Comparison of ENCODE assay signal across 21 cellular contexts in the genomic region with DNA sequence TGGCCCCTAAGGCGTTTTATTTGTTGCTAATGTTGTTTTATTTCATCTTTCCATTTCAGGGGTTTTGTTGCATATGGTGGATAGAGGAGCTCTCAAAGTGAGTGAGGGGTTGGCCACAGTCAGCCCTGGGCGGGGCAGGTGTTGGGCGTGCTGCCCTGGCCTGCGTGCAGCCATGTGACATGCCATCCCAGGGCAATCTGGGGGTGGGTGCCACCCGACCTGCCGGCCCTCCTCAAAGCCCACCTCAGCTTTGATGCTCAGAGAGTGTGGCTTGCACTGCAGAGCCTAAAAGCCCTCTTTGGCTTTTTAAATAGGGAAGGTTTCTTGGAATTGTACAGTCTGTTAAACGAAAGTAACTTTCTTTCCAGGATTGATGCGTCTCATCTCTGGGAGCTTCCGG. TPM values are rescaled to one million over a fixed set of nuclear protein-coding genes. Genes with fewer than 3 reads are reported as not detected.
DNase-seq lines count a peak whose midpoint lies in the region; ATAC-seq and TF ChIP-seq lines count a peak whose summit lies in the region.
"Had no signal": no experiment of that assay in that cellular context is flagged by ENCODE, and none has a peak within 500 bp of the region (broad histone marks: within the 10 kb centered on the region; RNA-seq: fewer than 3 reads in every experiment).

No MANE protein-coding gene starts in this region.

- peaks cover 41% of the 10 kb centered on the region for H3K4me1 ChIP-seq in CD8-positive, alpha-beta T cell (ENCODE audit: insufficient read depth, low read length)
- H3K4me1 ChIP-seq in DND-41 (ENCODE audit: insufficient read depth, low read length) (no peaks in the 10 kb centered on the region), mesenchymal stem cell (ENCODE audit: control insufficient read depth, insufficient read depth, low read depth, low read length) (peaks cover 6% of the 10 kb centered on the region), neuronal stem cell (ENCODE audit: control insufficient read depth in 2 of 2, insufficient read depth in 1 of 2, low read depth in 1 of 2, low read length in 2 of 2) (peaks cover 5 to 29% of the 10 kb centered on the region in 2 donors)
- peaks cover 8% of the 10 kb centered on the region for H3K4me1 ChIP-seq in CD4-positive, alpha-beta memory T cell (ENCODE audit: insufficient read depth, low read length)

- H2AFZ ChIP-seq in DND-41 (ENCODE audit: low read depth, low read length) (no peak overlapping the region), mesenchymal stem cell (ENCODE audit: low read depth, low read length) (no peak overlapping the region), neuronal stem cell (ENCODE audit: low read length) (no peak overlapping the region)
- H2AFZ ChIP-seq: GM23338 had no signal

- H3K9ac ChIP-seq in DND-41 (ENCODE audit: low read depth, low read length) = no peak overlapping the region
- no peak overlapping the region for H3K9ac ChIP-seq in mesenchymal stem cell (ENCODE audit: low read length)
- no peak overlapping the region for H3K9ac ChIP-seq in neuronal stem cell (ENCODE audit: low read depth, low read length, poor library complexity)

- peaks cover 98% of the 10 kb centered on the region for H3K79me2 ChIP-seq in DND-41 (ENCODE audit: insufficient read depth, low read length)

- ATAC-seq in CD8-positive, alpha-beta T cell = no peak
- no peak for ATAC-seq in DND-41 (ENCODE audit: insufficient read depth, low read depth)
- ATAC-seq: GM23338, K562 had no signal

- CTCF ChIA-PET in CD8-positive, alpha-beta T cell (lab: Charles Lee) = interaction anchor here (2.5 kb wide), 1 partner anchor 15 kb away, joined by 8 read pairs; no protein-coding TSS in a partner anchor
- CTCF ChIA-PET in CD4-positive, alpha-beta memory T cell (lab: Charles Lee; ENCODE audit: partially characterized antibody) = interaction anchor here (1.2 kb wide), 1 partner anchor 16 kb away, joined by 4 read pairs; no protein-coding TSS in a partner anchor

- no peaks in the 10 kb centered on the region for H3K27me3 Mint-ChIP-seq in CD8-positive, alpha-beta T cell (ENCODE audit: low read depth)
- H3K27me3 Mint-ChIP-seq in CD4-positive, alpha-beta memory T cell = no peaks in the 10 kb centered on the region

- peaks cover 68% of the 10 kb centered on the region for H3K4me1 Mint-ChIP-seq in CD8-positive, alpha-beta T cell (ENCODE audit: low read depth)
- H3K4me1 Mint-ChIP-seq in CD4-positive, alpha-beta memory T cell = peaks cover 22 to 70% (median 46%) of the 10 kb centered on the region in 4 donors
- H3K4me1 Mint-ChIP-seq: H9 had no signal

- peak overlapping the region; percentile 21 for H2BK15ac ChIP-seq in mesenchymal stem cell (ENCODE audit: low read depth, poor library complexity, severe bottlenecking)
- H2BK15ac ChIP-seq in neuronal stem cell (ENCODE audit: low read length) = no peak overlapping the region

- H3K4me3 ChIP-seq in CD8-positive, alpha-beta T cell (ENCODE audit: low read depth, low read length) = no peak overlapping the region
- H3K4me3 ChIP-seq in DND-41 (ENCODE audit: low read depth in 1 of 2, low read length in 2 of 2) (no peak overlapping the region), mesenchymal stem cell (ENCODE audit: insufficient read depth in 1 of 2, low read depth in 1 of 2, low read length in 2 of 2) (no peak overlapping the region), neuronal stem cell (ENCODE audit: low read length in 2 of 2) (no peak overlapping the region)
- no peak overlapping the region for H3K4me3 ChIP-seq in CD4-positive, alpha-beta memory T cell (ENCODE audit: low read length in 2 of 2)
- H3K4me3 ChIP-seq: GM23338, K562, SK-N-MC had no signal

- H3K27ac Mint-ChIP-seq in CD8-positive, alpha-beta T cell = peak overlapping the region; percentile 56
- peak overlapping the region in 2 of 7 donors; percentile 14 to 41 for H3K27ac Mint-ChIP-seq in CD4-positive, alpha-beta memory T cell
- H3K27ac Mint-ChIP-seq: GM23338, H9 had no signal

- H3K18ac ChIP-seq in mesenchymal stem cell (ENCODE audit: low read depth in 1 of 2, low read length in 2 of 2) = no peak overlapping the region
- peak overlapping the region; percentile 40 for H3K18ac ChIP-seq in neuronal stem cell (ENCODE audit: low read length)

- no peak overlapping the region for H3K4me2 ChIP-seq in DND-41 (ENCODE audit: insufficient read depth, low read length)
- no peak overlapping the region for H3K4me2 ChIP-seq in mesenchymal stem cell (ENCODE audit: low read length, poor library complexity, severe bottlenecking)
- no peak overlapping the region for H3K4me2 ChIP-seq in neuronal stem cell (ENCODE audit: insufficient read depth, low read length, poor library complexity, severe bottlenecking)
- H3K4me2 ChIP-seq: GM23338 had no signal

- intact Hi-C loops in CD8-positive, alpha-beta T cell (cut with DNase I, micrococcal nuclease) = no loop called here
- intact Hi-C loops in CD4-positive, alpha-beta memory T cell (cut with micrococcal nuclease) = no loop called here

- no peaks in the 10 kb centered on the region for H3K27me3 ChIP-seq in CD8-positive, alpha-beta T cell (ENCODE audit: insufficient read depth, low read length)
- H3K27me3 ChIP-seq in DND-41 (ENCODE audit: insufficient read depth, low read length, poor library complexity) (no peaks in the 10 kb centered on the region), mesenchymal stem cell (ENCODE audit: control insufficient read depth in 1 of 2, insufficient read depth in 1 of 2, low read length in 2 of 2) (no peaks in the 10 kb centered on the region), neuronal stem cell (ENCODE audit: control insufficient read depth in 3 of 3, insufficient read depth in 3 of 3, low read depth in 1 of 3, low read length in 3 of 3) (no peaks in the 10 kb centered on the region)
- no peaks in the 10 kb centered on the region for H3K27me3 ChIP-seq in CD4-positive, alpha-beta memory T cell (ENCODE audit: insufficient read depth, low read length)

- TF ChIP-seq CTCF in CD8-positive, alpha-beta T cell (IDR thresholded peaks at IDR 0.05) = no peak
- TF ChIP-seq CTCF in DND-41 (IDR thresholded peaks at IDR 0.05; ENCODE audit: borderline replicate concordance, extremely low read depth, low read length, poor library complexity, severe bottlenecking) = no peak

- H3K14ac ChIP-seq in mesenchymal stem cell (ENCODE audit: low read length in 2 of 2) (no peak overlapping the region), neuronal stem cell (ENCODE audit: low read length) (no peak overlapping the region)

- no peak overlapping the region for H3K27ac ChIP-seq in CD8-positive, alpha-beta T cell (ENCODE audit: low read depth, low read length)
- H3K27ac ChIP-seq in DND-41 (ENCODE audit: low read length) (0 out of 2 replicates have a peak overlapping the region, but pooled peaks have one; percentile 30), mesenchymal stem cell (ENCODE audit: low read length, poor library complexity, severe bottlenecking) (no peak overlapping the region), neuronal stem cell (replicated peaks; ENCODE audit: low read length) (no peak overlapping the region)
- no peak overlapping the region for H3K27ac ChIP-seq in CD4-positive, alpha-beta memory T cell (ENCODE audit: low read depth, low read length)
- H3K27ac ChIP-seq: C4-2B, SK-N-MC had no signal

- H2AK5ac ChIP-seq in mesenchymal stem cell (ENCODE audit: low read length, severe bottlenecking) (no peak overlapping the region), neuronal stem cell (ENCODE audit: low read depth, low read length) (no peak overlapping the region)

- no peaks in the 10 kb centered on the region for H3K9me3 Mint-ChIP-seq in CD8-positive, alpha-beta T cell
- no peaks in the 10 kb centered on the region for H3K9me3 Mint-ChIP-seq in CD4-positive, alpha-beta memory T cell
- H3K9me3 Mint-ChIP-seq: GM23338, H9 had no signal

- H3K9me3 ChIP-seq in CD8-positive, alpha-beta T cell (ENCODE audit: low read length) = no peaks in the 10 kb centered on the region
- H3K9me3 ChIP-seq in DND-41 (ENCODE audit: insufficient read depth, low read length, severe bottlenecking) (no peaks in the 10 kb centered on the region), mesenchymal stem cell (ENCODE audit: control insufficient read depth, low read length) (no peaks in the 10 kb centered on the region), neuronal stem cell (replicated peaks in 1 of 2; ENCODE audit: control insufficient read depth in 2 of 2, insufficient read depth in 1 of 2, low read depth in 1 of 2, low read length in 2 of 2) (no peaks in the 10 kb centered on the region)
- no peaks in the 10 kb centered on the region for H3K9me3 ChIP-seq in CD4-positive, alpha-beta memory T cell (ENCODE audit: control insufficient read depth in 1 of 2, low read length in 2 of 2)

- DNase-seq in CD8-positive, alpha-beta T cell = no peak
- no peak for DNase-seq in DND-41
- DNase-seq in mesenchymal stem cell = no peak
- DNase-seq in neuronal stem cell (ENCODE audit: low spot score) = no peak
- no peak for DNase-seq in CD4-positive, alpha-beta memory T cell
- no peak for DNase-seq in T-helper 9 cell
- no peak for DNase-seq in NCI-H2029 (lab: John Stamatoyannopoulos, UW)
- DNase-seq: DMS53, H9, Kasumi-1, NCI-H1105, NCI-H1436 treated with DMSO at 0.1 percent for 48 hours, NCI-H187 treated with DMSO at 0.1 percent for 48 hours, NCI-H2107, NCI-H524 treated with DMSO at 0.1 percent for 48 hours, NCI-H774, SIG-M5 had no signal

- WGBS in mesenchymal stem cell = 96% methylated on average over 9 of the region's 9 CpGs
- WGBS in neuronal stem cell (ENCODE audit: extremely low coverage in 2 of 2, insufficient read length in 2 of 2, insufficient replicate concordance in 1 of 2), 2 donors = no CpG with 5 or more reads among the region's 9 CpGs

- POLR2A ChIA-PET in CD8-positive, alpha-beta T cell (lab: Charles Lee) = interaction anchor here (0.6 to 1.7 kb wide), 4 partner anchors 9 to 77 kb away, joined by 3 to 5 read pairs (median 3); no protein-coding TSS in a partner anchor
- POLR2A ChIA-PET in CD4-positive, alpha-beta memory T cell (lab: Charles Lee; ENCODE audit: partially characterized antibody) = interaction anchor here (1.9 kb wide), 1 partner anchor 19 kb away, joined by 9 read pairs; a partner anchor contains a TSS

- H4K8ac ChIP-seq in mesenchymal stem cell (ENCODE audit: low read length) (no peak overlapping the region), neuronal stem cell (ENCODE audit: low read depth, low read length) (no peak overlapping the region)

- H3K4ac ChIP-seq in mesenchymal stem cell (ENCODE audit: low read depth in 1 of 2, low read length in 2 of 2) = no peak overlapping the region
- H3K4ac ChIP-seq in neuronal stem cell (ENCODE audit: low read length) = no peak overlapping the region

- H2BK5ac ChIP-seq in mesenchymal stem cell (ENCODE audit: low read depth, low read length, poor library complexity, severe bottlenecking) (no peak overlapping the region), neuronal stem cell (ENCODE audit: low read length) (no peak overlapping the region)

- H2BK120ac ChIP-seq in mesenchymal stem cell (ENCODE audit: low read depth, low read length) (no peak overlapping the region), neuronal stem cell (ENCODE audit: low read depth, low read length) (no peak overlapping the region)

- H3K79me1 ChIP-seq in mesenchymal stem cell (replicated peaks; ENCODE audit: low read length, poor library complexity, severe bottlenecking) (peaks cover 31% of the 10 kb centered on the region), neuronal stem cell (ENCODE audit: low read depth, low read length) (no peaks in the 10 kb centered on the region)

- no peak overlapping the region for H3K4me3 Mint-ChIP-seq in CD8-positive, alpha-beta T cell
- peak overlapping the region in 1 of 8 donors; percentile 39 for H3K4me3 Mint-ChIP-seq in CD4-positive, alpha-beta memory T cell
- H3K4me3 Mint-ChIP-seq: GM23338, H9 had no signal

- no peak overlapping the region for H4K91ac ChIP-seq in mesenchymal stem cell (ENCODE audit: low read length)
- H4K91ac ChIP-seq in neuronal stem cell (ENCODE audit: low read depth, low read length, poor library complexity) = no peak overlapping the region

- H3K36me3 ChIP-seq in CD8-positive, alpha-beta T cell (ENCODE audit: insufficient read depth, low read length) = peaks cover 6% of the 10 kb centered on the region
- H3K36me3 ChIP-seq in DND-41 (ENCODE audit: insufficient read depth, low read length) = peaks cover 46% of the 10 kb centered on the region
- H3K36me3 ChIP-seq in mesenchymal stem cell (ENCODE audit: control insufficient read depth in 1 of 2, insufficient read depth in 2 of 2, low read depth in 1 of 2, low read length in 2 of 2) = peaks cover 0 to 4% of the 10 kb centered on the region in 2 experiments
- no peaks in the 10 kb centered on the region for H3K36me3 ChIP-seq in neuronal stem cell (replicated peaks in 1 of 2; ENCODE audit: control insufficient read depth in 2 of 2, insufficient read depth in 2 of 2, low read length in 2 of 2)
- H3K36me3 ChIP-seq in CD4-positive, alpha-beta memory T cell (ENCODE audit: insufficient read depth, low read length) = no peaks in the 10 kb centered on the region

- peaks cover 10% of the 10 kb centered on the region for H3K36me3 Mint-ChIP-seq in CD8-positive, alpha-beta T cell
- peaks cover 13 to 15% of the 10 kb centered on the region in 2 donors for H3K36me3 Mint-ChIP-seq in CD4-positive, alpha-beta memory T cell

- H2BK12ac ChIP-seq in mesenchymal stem cell (ENCODE audit: low read length in 2 of 2) (no peak overlapping the region), neuronal stem cell (ENCODE audit: low read length) (no peak overlapping the region)

- H4K20me1 ChIP-seq in DND-41 (ENCODE audit: insufficient read depth, low read length) = peaks cover 49% of the 10 kb centered on the region

- no peak overlapping the region for H3K23ac ChIP-seq in mesenchymal stem cell (ENCODE audit: low read length in 2 of 2)
- H3K23ac ChIP-seq in neuronal stem cell (ENCODE audit: low read depth, low read length, poor library complexity) = no peak overlapping the region

RNA-seq across cellular contexts. Expression of a gene that starts 18.4 kb away (rescaled TPM):
- 10 to 100 TPM; 21.5 to 23.4 TPM for total RNA-seq in CD8-positive, alpha-beta T cell
- 4.9 TPM for polyA plus RNA-seq in mesenchymal stem cell (2013, experiment 1 of 2)
- polyA plus RNA-seq in mesenchymal stem cell (2013, experiment 2 of 2) = 4.4 TPM
- 1.0 TPM for polyA plus RNA-seq in neuronal stem cell (2013, experiment 1 of 2)
- 0.96 TPM for polyA plus RNA-seq in neuronal stem cell (2013, experiment 2 of 2)
- total RNA-seq in CD4-positive, alpha-beta memory T cell = 10 to 100 TPM; 30.1 to 32.0 TPM
- polyA plus RNA-seq in CD4-positive, alpha-beta memory T cell = 1 to 10 TPM in 1 of 2 donors, under 1 TPM in 1; 0.84 to 6.5 TPM

RNA-seq across cellular contexts. Expression of a gene that starts 20.0 kb away (rescaled TPM):
- 1 to 10 TPM; 6.3 to 7.8 TPM for total RNA-seq in CD8-positive, alpha-beta T cell
- polyA plus RNA-seq in mesenchymal stem cell (2013, experiment 1 of 2) = 4.5 TPM
- 4.7 TPM for polyA plus RNA-seq in mesenchymal stem cell (2013, experiment 2 of 2)
- 7.2 TPM for polyA plus RNA-seq in neuronal stem cell (2013, experiment 1 of 2)
- polyA plus RNA-seq in neuronal stem cell (2013, experiment 2 of 2) = 7.1 TPM
- 10 to 100 TPM; 55.9 to 56.7 TPM for total RNA-seq in CD4-positive, alpha-beta memory T cell
- polyA plus RNA-seq in CD4-positive, alpha-beta memory T cell = 10 to 100 TPM; 21.0 to 29.3 TPM

Comparison
In these comparisons a context has a peak if more than half of its experiments do, and no peak if none do; other contexts are left out.
1. RNA of a gene that starts 20.0 kb away (total RNA-seq): 55.9 to 56.7 TPM in CD4-positive, alpha-beta memory T cell; 6.3 to 7.8 TPM in CD8-positive, alpha-beta T cell; every median in the first group is over 4 times any median in the second.